Comparison of ENCODE assay signal across 8 cellular contexts in the genomic region with DNA sequence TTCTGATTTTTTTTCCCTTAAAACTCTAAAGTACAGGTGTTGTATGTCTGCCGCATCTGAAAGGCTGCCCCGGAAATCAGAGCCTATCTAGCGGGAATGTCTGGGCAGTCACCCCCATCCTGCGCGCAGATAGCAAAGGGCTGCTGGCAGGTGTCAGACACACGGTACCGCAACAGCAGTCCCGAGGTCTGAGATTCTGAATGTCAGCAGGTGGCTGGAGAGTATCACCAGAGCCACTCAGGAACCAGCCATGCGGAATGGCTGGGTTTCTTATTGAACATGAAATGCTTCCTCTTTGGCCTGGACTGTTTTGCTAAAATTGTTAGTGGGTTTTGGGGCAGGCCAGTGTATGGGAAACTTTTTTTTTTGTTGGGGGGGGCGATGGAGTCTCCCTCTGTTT. TPM values are rescaled to one million over a fixed set of nuclear protein-coding genes. Genes with fewer than 3 reads are reported as not detected.
A peak's percentile ranks its signal among the peaks of the same experiment; 100 is the strongest.
DNase-seq lines count a peak whose midpoint lies in the region; ATAC-seq, FAIRE-seq and TF ChIP-seq lines count a peak whose summit lies in the region.

No MANE protein-coding gene starts in this region.

- intact Hi-C loops in dorsolateral prefrontal cortex (cut with DNase I), result no loop called here

- TF ChIP-seq CTCF in dorsolateral prefrontal cortex (IDR thresholded peaks at IDR 0.05 in 54 of 56, conservative IDR thresholded peaks at IDR 0.05 in 2 of 56; ENCODE audit: low read depth in 1 of 56, partially characterized antibody in 56 of 56), result no peak

- peak; percentile 64 for FAIRE-seq in islet of Langerhans (lab: Jason Lieb, UNC)

- no peak overlapping the region for H3K4me3 ChIP-seq in dorsolateral prefrontal cortex

- H3K27ac ChIP-seq in dorsolateral prefrontal cortex, result peak overlapping the region in 6 of 59 donors; percentile 10 to 50 (median 15)

- ATAC-seq in GM18502 (IDR thresholded peaks at IDR 0.05; ENCODE audit: poor library complexity, unreplicated experiment) (peak; percentile 76), HG02610 (IDR thresholded peaks at IDR 0.05; ENCODE audit: unreplicated experiment) (peak; percentile 78)

- DNase-seq in NCI-H2196 treated with DMSO at 0.1 percent for 48 hours (lab: John Stamatoyannopoulos, UW; ENCODE audit: unreplicated experiment) (peak; percentile 52), NCI-H1436 (lab: John Stamatoyannopoulos, UW) (no peak), dorsolateral prefrontal cortex (no peak), mucosa of gallbladder (ENCODE audit: low spot score) (no peak)
- DNase-seq in effector CD8-positive, alpha-beta T cell (lab: John Stamatoyannopoulos, UW), result no peak

- no peaks in the 10 kb centered on the region for H3K27me3 ChIP-seq in dorsolateral prefrontal cortex

RNA-seq across cellular contexts. Expression of a gene that starts 53.3 kb away (rescaled TPM):
- 10 to 100 TPM; 24.8 to 72.6 (median 52.4) TPM for total RNA-seq in dorsolateral prefrontal cortex
- 41.8 TPM for total RNA-seq in mucosa of gallbladder
